8 cellular contexts compared by ENCODE assay signal in the genomic region with DNA sequence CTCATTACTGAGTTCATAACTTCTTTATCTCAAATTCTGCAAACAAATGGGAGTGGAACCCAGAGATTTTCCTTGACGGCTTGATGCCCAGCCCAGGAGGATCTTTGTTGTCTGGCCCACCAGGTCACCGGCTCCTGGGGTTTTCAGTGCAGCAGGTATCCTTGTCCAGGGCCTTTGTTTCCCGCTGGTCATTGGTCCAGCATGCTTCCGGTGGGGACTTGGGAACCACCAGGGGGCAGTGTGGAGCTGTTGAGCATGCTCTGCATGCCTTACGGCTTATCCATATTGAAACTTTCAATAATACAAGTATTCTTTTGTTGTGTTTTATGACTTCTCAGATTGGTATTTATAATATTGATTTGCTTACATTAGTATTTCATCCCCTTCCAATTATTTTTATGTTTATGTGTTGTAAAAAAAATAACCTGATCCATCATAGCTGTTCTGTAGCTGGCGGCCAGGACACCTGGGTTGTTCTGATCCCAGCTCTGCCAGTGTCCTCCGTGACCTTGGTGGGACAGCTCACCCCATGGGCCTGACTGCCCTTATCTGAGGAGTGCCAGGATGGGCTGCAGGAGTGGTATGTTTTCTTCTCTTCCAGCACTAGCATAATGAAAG.
DNase-seq lines count a peak whose midpoint lies in the region; ATAC-seq, FAIRE-seq and TF ChIP-seq lines count a peak whose summit lies in the region.

No MANE protein-coding gene starts in this region.

- H3K27ac ChIP-seq in transverse colon: no peak overlapping the region

- no peak overlapping the region for H3K4me3 ChIP-seq in fibroblast of the aortic adventitia (ENCODE audit: low read depth, low read length)
- no peak overlapping the region for H3K4me3 ChIP-seq in transverse colon

- in situ Hi-C loops in transverse colon (cut with MboI; ENCODE audit: low pct_ligation_motif_present in 1 of 4, low pct_unique_long_range_greater_than_20kb in 1 of 4, low sequenced_read_pairs in 3 of 4): no loop called here

- TF ChIP-seq CTCF in fibroblast of the aortic adventitia (IDR thresholded peaks at IDR 0.05; ENCODE audit: insufficient read depth, low read length) (peak; percentile 91), osteocyte (IDR thresholded peaks at IDR 0.05) (peak; percentile 76), transverse colon (IDR thresholded peaks at IDR 0.05) (peak; percentile 80 to 96 (median 87))

- H3K27ac Mint-ChIP-seq in activated T-cell treated with anti-CD3 and anti-CD28 coated beads, Interleukin-2, amount 50 U/mL, for 24 hours: no peak overlapping the region
- H3K27ac Mint-ChIP-seq in osteocyte (ENCODE audit: unreplicated experiment): no peak overlapping the region

- peaks cover 1% of the 10 kb centered on the region for H3K4me1 Mint-ChIP-seq in activated T-cell treated with anti-CD3 and anti-CD28 coated beads, Interleukin-2, amount 50 U/mL, for 24 hours (ENCODE audit: low read depth)
- H3K4me1 Mint-ChIP-seq in osteocyte (ENCODE audit: unreplicated experiment): peaks cover 57% of the 10 kb centered on the region

- ATAC-seq in GM18870 (IDR thresholded peaks at IDR 0.05; ENCODE audit: unreplicated experiment): no peak

- intact Hi-C loops in transverse colon (cut with DNase I; ENCODE audit: low total_unique reads): no loop called here

- WGBS in transverse colon (ENCODE audit: low coverage in 1 of 2), 2 donors: 34 to 48% methylated on average over 3 to 7 of the region's 7 CpGs

- DNase-seq in ELR (ENCODE audit: low read depth) (peak; percentile 77), H54 (ENCODE audit: insufficient read length, low spot score) (peak; percentile 40), OCI-M1 (lab: John Stamatoyannopoulos, UW) (peak; percentile 73), fibroblast of the aortic adventitia (ENCODE audit: low read depth) (peak; percentile 79), osteocyte (ENCODE audit: extremely low spot score, unreplicated experiment) (no peak), transverse colon (peak; percentile 87)
- peak; percentile 74 for DNase-seq in activated T-cell treated with anti-CD3 and anti-CD28 coated beads, Interleukin-2, amount 50 U/mL, for 24 hours

- no peak for FAIRE-seq in H54 (lab: Jason Lieb, UNC)

- H3K36me3 ChIP-seq in transverse colon: no peaks in the 10 kb centered on the region

- H3K4me3 Mint-ChIP-seq in activated T-cell treated with anti-CD3 and anti-CD28 coated beads, Interleukin-2, amount 50 U/mL, for 24 hours: no peak overlapping the region
- no peak overlapping the region for H3K4me3 Mint-ChIP-seq in osteocyte (ENCODE audit: unreplicated experiment)

- no peaks in the 10 kb centered on the region for H3K27me3 ChIP-seq in transverse colon

- no peak for TF ChIP-seq EP300 in transverse colon (IDR thresholded peaks at IDR 0.05; ENCODE audit: low read depth)

- H3K36me3 Mint-ChIP-seq in activated T-cell treated with anti-CD3 and anti-CD28 coated beads, Interleukin-2, amount 50 U/mL, for 24 hours (ENCODE audit: low read depth): no peaks in the 10 kb centered on the region
- H3K36me3 Mint-ChIP-seq in osteocyte (ENCODE audit: unreplicated experiment): peaks cover 5% of the 10 kb centered on the region

- TF ChIP-seq POLR2A in H54 (IDR thresholded peaks at IDR 0.05; ENCODE audit: low read depth, low read length) (no peak), transverse colon (IDR thresholded peaks at IDR 0.05) (no peak)

- H3K4me1 ChIP-seq in transverse colon: peaks cover 0 to 22% (median 12%) of the 10 kb centered on the region in 4 donors

- H3K9me3 ChIP-seq in transverse colon: no peaks in the 10 kb centered on the region

- H3K9me3 Mint-ChIP-seq in activated T-cell treated with anti-CD3 and anti-CD28 coated beads, Interleukin-2, amount 50 U/mL, for 24 hours: no peaks in the 10 kb centered on the region
- H3K9me3 Mint-ChIP-seq in osteocyte (ENCODE audit: unreplicated experiment): no peaks in the 10 kb centered on the region

- H3K27me3 Mint-ChIP-seq in activated T-cell treated with anti-CD3 and anti-CD28 coated beads, Interleukin-2, amount 50 U/mL, for 24 hours: no peaks in the 10 kb centered on the region
- H3K27me3 Mint-ChIP-seq in osteocyte (ENCODE audit: unreplicated experiment): no peaks in the 10 kb centered on the region
